Comparison of ENCODE assay signal across 13 cellular contexts in the genomic region with DNA sequence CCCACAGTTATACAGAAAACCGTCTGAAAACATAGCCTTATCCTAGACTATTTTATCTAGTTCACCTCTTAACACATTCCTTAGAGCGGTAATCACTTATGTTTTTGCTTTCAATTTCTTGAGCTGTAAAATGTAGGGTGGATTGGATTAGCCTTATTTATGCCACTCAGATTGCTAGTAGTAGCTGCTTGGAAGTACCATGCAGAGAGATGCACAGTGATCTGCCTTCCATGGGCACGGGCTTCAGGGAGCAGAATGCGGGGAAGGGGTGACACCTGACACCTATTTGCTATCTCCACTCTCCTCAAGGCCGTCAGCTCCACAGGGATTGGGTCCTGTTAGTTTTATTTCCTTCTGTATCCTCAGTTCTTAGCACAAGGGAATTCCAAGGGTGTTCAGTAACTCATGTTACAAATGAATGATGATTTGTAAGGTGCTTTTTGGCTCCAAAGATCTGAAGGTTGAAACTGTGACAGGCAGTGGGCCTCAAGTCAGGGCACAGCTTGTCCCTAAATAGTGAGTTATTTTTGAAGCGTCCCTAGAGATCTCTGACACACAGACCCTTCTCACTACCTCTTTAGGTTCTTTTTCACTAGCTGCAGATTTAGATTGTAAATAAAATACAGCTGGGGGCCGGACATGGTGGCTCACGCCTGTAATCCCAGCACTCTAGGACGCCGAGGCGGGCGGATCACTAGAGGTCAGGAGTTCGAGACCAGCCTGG.
A peak's percentile ranks its signal among the peaks of the same experiment; 100 is the strongest.
DNase-seq lines count a peak whose midpoint lies in the region; ATAC-seq, FAIRE-seq and TF ChIP-seq lines count a peak whose summit lies in the region.
"Had no signal": no experiment of that assay in that cellular context is flagged by ENCODE, and none has a peak within 500 bp of the region (broad histone marks: within the 10 kb centered on the region; RNA-seq: fewer than 3 reads in every experiment).

No MANE protein-coding gene starts in this region.

- ATAC-seq in HG03060 (IDR thresholded peaks at IDR 0.05; ENCODE audit: low read depth, unreplicated experiment), result peak; percentile 28
- no peak for ATAC-seq in GM18858 (IDR thresholded peaks at IDR 0.05; ENCODE audit: unreplicated experiment)
- ATAC-seq: right lobe of liver had no signal

- DNase-seq in GM19239 (ENCODE audit: insufficient read length, low spot score), result no peak
- DNase-seq in RPMI7951 (ENCODE audit: low read depth), result peak; percentile 14
- peak; percentile 58 for DNase-seq in retinal pigment epithelial cell (ENCODE audit: low read depth)
- no peak for DNase-seq in H54 (ENCODE audit: insufficient read length, low spot score)
- no peak for DNase-seq in erythroblast (lab: John Stamatoyannopoulos, UW)
- DNase-seq: activated T-cell treated with anti-CD3 and anti-CD28 coated beads, Interleukin-2, amount 50 U/mL, for 48 hours; caudate nucleus; DMS79; mesenchymal stem cell; OCI-M1; right lobe of liver had no signal

- FAIRE-seq in GM19239 (lab: Jason Lieb, UNC) (peak; percentile 59), H54 (lab: Jason Lieb, UNC) (no peak)

- no peak for TF ChIP-seq CTCF in retinal pigment epithelial cell (conservative IDR thresholded peaks at IDR 0.05; ENCODE audit: low read depth, low read length)

- no peak overlapping the region for H3K4me3 ChIP-seq in retinal pigment epithelial cell (ENCODE audit: low read length)
- H3K4me3 ChIP-seq: right lobe of liver had no signal

- TF ChIP-seq POLR2A in H54 (IDR thresholded peaks at IDR 0.05; ENCODE audit: low read depth, low read length) (no peak), erythroblast (IDR thresholded peaks at IDR 0.05; ENCODE audit: low read length) (no peak)

Comparison
In these comparisons a context has a peak if more than half of its experiments do, and no peak if none do; other contexts are left out.
1. DNase-seq: peak in RPMI7951 (single experiment) and retinal pigment epithelial cell (single experiment); none in GM19239 (single experiment), H54 (single experiment) and erythroblast (0 of 2).